ENCODE assay signal across 9 cellular contexts in genomic region chr9:7844283-7844682, GRCh38. TPM values are rescaled to one million over a fixed set of nuclear protein-coding genes. Genes with fewer than 3 reads are reported as not detected.
DNase-seq lines count a peak whose midpoint lies in the region; ATAC-seq and TF ChIP-seq lines count a peak whose summit lies in the region.
"Had no signal": no experiment of that assay in that cellular context is flagged by ENCODE, and none has a peak within 500 bp of the region (broad histone marks: within the 10 kb centered on the region; RNA-seq: fewer than 3 reads in every experiment).

No MANE protein-coding gene starts in this region.

- H3K9me3 ChIP-seq in BE2C (no peaks in the 10 kb centered on the region), neural cell (ENCODE audit: low read length) (no peaks in the 10 kb centered on the region), esophagus muscularis mucosa (no peaks in the 10 kb centered on the region)

- no peak overlapping the region for H3K9ac ChIP-seq in neural cell (ENCODE audit: low read length)

- H3K27ac ChIP-seq in neural cell (ENCODE audit: low read length) = no peak overlapping the region
- no peak overlapping the region for H3K27ac ChIP-seq in esophagus muscularis mucosa (replicated peaks in 1 of 4)

- no peak for TF ChIP-seq POLR2A in esophagus muscularis mucosa (IDR thresholded peaks at IDR 0.05; ENCODE audit: low read depth)

- no peaks in the 10 kb centered on the region for H3K79me2 ChIP-seq in neural cell (replicated peaks; ENCODE audit: insufficient read depth, low read length)

- peaks cover 5% of the 10 kb centered on the region for H3K4me1 ChIP-seq in BE2C
- H3K4me1 ChIP-seq in esophagus muscularis mucosa = no peaks in the 10 kb centered on the region

- ATAC-seq in GM18858 (IDR thresholded peaks at IDR 0.05; ENCODE audit: unreplicated experiment) (peak; percentile 78), HG03097 (IDR thresholded peaks at IDR 0.05; ENCODE audit: low FRiP score, unreplicated experiment) (no peak)

- no peaks in the 10 kb centered on the region for H3K36me3 ChIP-seq in BE2C
- H3K36me3 ChIP-seq in neural cell (ENCODE audit: insufficient read depth, low read length) = no peaks in the 10 kb centered on the region
- H3K36me3 ChIP-seq in esophagus muscularis mucosa = no peaks in the 10 kb centered on the region

- H3K4me2 ChIP-seq in neural cell (ENCODE audit: low read length) = no peak overlapping the region

- no peaks in the 10 kb centered on the region for H3F3A ChIP-seq in neural cell (ENCODE audit: insufficient read depth, low read length, poor library complexity, severe bottlenecking)

- peak; percentile 18 for DNase-seq in BE2C
- DNase-seq in dermis microvascular lymphatic vessel endothelial cell (ENCODE audit: low read depth in 2 of 2) = peak; percentile 0 to 47
- DNase-seq in esophagus muscularis mucosa (ENCODE audit: extremely low spot score) = no peak
- DNase-seq in stimulated activated CD4-positive, alpha-beta T cell treated with anti-CD3 and anti-CD28 coated beads, Interleukin-2, amount 100 ng/mL, for 48 hours = no peak
- DNase-seq: activated T-cell treated with anti-CD3 and anti-CD28 coated beads, Interleukin-2, amount 50 U/mL, for 72 hours had no signal

- intact Hi-C loops in esophagus muscularis mucosa (cut with DNase I) = no loop called here

- H3K27me3 ChIP-seq in BE2C (no peaks in the 10 kb centered on the region), neural cell (ENCODE audit: insufficient read depth, low read depth, low read length) (no peaks in the 10 kb centered on the region), esophagus muscularis mucosa (no peaks in the 10 kb centered on the region)

- TF ChIP-seq CTCF in BE2C (IDR thresholded peaks at IDR 0.05; ENCODE audit: low read depth, low read length) = peak; percentile 60
- TF ChIP-seq CTCF in LNCAP (IDR thresholded peaks at IDR 0.05) = peak; percentile 29; the same call in 1 of the 2 replicates
- peak; percentile 33 for TF ChIP-seq CTCF in neural cell (IDR thresholded peaks at IDR 0.05; ENCODE audit: poor library complexity, severe bottlenecking)
- no peak for TF ChIP-seq CTCF in esophagus muscularis mucosa (IDR thresholded peaks at IDR 0.05)

- H3K4me3 ChIP-seq in BE2C (ENCODE audit: low read depth, low read length) = no peak overlapping the region
- no peak overlapping the region for H3K4me3 ChIP-seq in neural cell (ENCODE audit: low read length)
- H3K4me3 ChIP-seq in esophagus muscularis mucosa = no peak overlapping the region

- H2AFZ ChIP-seq in neural cell (ENCODE audit: low read depth, low read length) = no peak overlapping the region

- H4K20me1 ChIP-seq in neural cell (ENCODE audit: insufficient read depth) = no peaks in the 10 kb centered on the region

- peak; percentile 24 for TF ChIP-seq RAD21 in neural cell (conservative IDR thresholded peaks at IDR 0.05)

- WGBS in esophagus muscularis mucosa = 58% methylated on average over 3 of the region's 3 CpGs

- no peak for TF ChIP-seq EP300 in neural cell (conservative IDR thresholded peaks at IDR 0.05; ENCODE audit: poor library complexity, severe bottlenecking)
- no peak for TF ChIP-seq EP300 in esophagus muscularis mucosa (IDR thresholded peaks at IDR 0.05)

- no peaks in the 10 kb centered on the region for H3K9me2 ChIP-seq in neural cell (ENCODE audit: insufficient read depth, low read length)

TF ChIP-seq in neural cell, 6 proteins besides CTCF, POLR2A, EP300 and RAD21:
- TF ChIP-seq MXI1 (conservative IDR thresholded peaks at IDR 0.05; ENCODE audit: poor library complexity, severe bottlenecking) = no peak
- TF ChIP-seq EZH2 (IDR thresholded peaks at IDR 0.05; ENCODE audit: borderline replicate concordance, insufficient read depth, low read length, poor library complexity, severe bottlenecking) = no peak
- no peak for TF ChIP-seq REST (IDR thresholded peaks at IDR 0.05; ENCODE audit: borderline replicate concordance)
- peak; percentile 46 for TF ChIP-seq SMC3 (conservative IDR thresholded peaks at IDR 0.05; ENCODE audit: poor library complexity)
- no peak for TF ChIP-seq TAF1 (IDR thresholded peaks at IDR 0.05; ENCODE audit: low read depth)
- TF ChIP-seq POLR2AphosphoS5 (IDR thresholded peaks at IDR 0.05) = no peak

RNA-seq across cellular contexts. Expression of gene DMAC1, which starts 44.7 kb away (rescaled TPM):
- 73.6 TPM for polyA plus RNA-seq in BE2C (2012; ENCODE audit: insufficient read depth, insufficient read length, low read depth)
- total RNA-seq in dermis microvascular lymphatic vessel endothelial cell (8.9 and 9.5 TPM in 2 replicates), esophagus muscularis mucosa (10 to 100 TPM in 3 of 4 donors, 1 to 10 TPM in 1; 9.9 to 17.4 (median 16.4) TPM)
- 27.3 and 34.9 TPM in 2 replicates for polyA plus RNA-seq in neural cell
- 24.1 and 26.7 TPM in 2 replicates for polyA minus RNA-seq in neural cell

Comparison
In these comparisons a context has a peak if more than half of its experiments do, and no peak if none do; other contexts are left out.
1. DNase-seq: peak in BE2C (single experiment) and dermis microvascular lymphatic vessel endothelial cell (2 of 2); none in esophagus muscularis mucosa (single experiment) and stimulated activated CD4-positive, alpha-beta T cell treated with anti-CD3 and anti-CD28 coated beads, Interleukin-2, amount 100 ng/mL, for 48 hours (0 of 2).
2. CTCF ChIP-seq: peak in BE2C (single experiment), LNCAP (single experiment) and neural cell (single experiment); none in esophagus muscularis mucosa (0 of 3).